In the genomic region with DNA sequence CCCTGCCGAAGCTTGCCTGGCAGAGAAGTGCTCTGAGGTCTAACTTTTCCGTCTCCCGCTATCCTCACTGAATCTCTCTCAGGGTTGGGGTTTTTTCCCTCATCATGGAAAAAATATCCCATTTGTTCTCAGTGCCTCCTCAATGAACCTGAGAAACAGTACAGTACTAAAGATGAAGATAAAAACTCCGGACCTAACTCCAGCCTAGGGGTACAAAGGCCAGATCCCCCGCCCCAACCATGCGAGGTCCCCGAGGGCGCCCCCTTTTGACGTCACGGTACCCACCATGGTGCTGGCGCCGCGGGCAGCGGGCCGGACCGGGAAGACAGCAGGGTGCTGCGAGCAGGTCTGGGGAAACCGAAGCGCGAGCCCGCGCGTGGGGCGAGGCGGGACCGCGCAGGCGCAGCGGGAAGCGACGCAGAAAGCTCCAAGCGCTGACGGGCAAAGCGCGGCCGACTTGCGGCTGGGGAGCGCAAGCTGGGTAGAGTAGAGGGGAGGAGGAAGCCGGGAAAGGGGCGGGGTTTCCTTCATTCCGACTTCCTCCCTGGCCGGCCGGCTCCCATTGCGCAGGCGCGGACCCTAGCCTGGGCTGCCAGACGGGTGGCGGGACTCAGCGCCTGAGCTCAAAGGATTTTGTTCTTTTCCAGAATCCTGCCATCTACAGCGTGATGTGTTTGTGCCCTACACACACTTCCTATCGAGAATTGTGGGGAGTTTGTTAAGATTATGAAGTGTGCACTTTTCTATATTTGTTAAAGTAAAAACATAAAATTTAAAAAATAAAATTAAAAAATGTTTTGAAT, we compare ENCODE assay signal across 8 cellular contexts. TPM values are rescaled to one million over a fixed set of nuclear protein-coding genes. Genes with fewer than 3 reads are reported as not detected.
DNase-seq lines count a peak whose midpoint lies in the region; TF ChIP-seq lines count a peak whose summit lies in the region.

LSM2 (minus strand) TSS at position 497 of the 803 bp plus-strand sequence; CDS start at position 288, 209 bp downstream.

- WGBS in H9 (ENCODE audit: extremely low coverage, insufficient read length, low lambda C conversion rate): no CpG with 5 or more reads among the region's 51 CpGs

- no peak within 1 kb of the TSS for H2BK5ac ChIP-seq in H9 (ENCODE audit: insufficient read length, low read length)

- H2AFZ ChIP-seq in H9 (ENCODE audit: low read length): no peak within 1 kb of the TSS
- H2AFZ ChIP-seq in neural progenitor cell (replicated peaks): peak within 1 kb of the TSS; percentile 79

- H3K23me2 ChIP-seq in H9 (ENCODE audit: insufficient read length, low read depth, low read length, poor library complexity, severe bottlenecking): peaks cover 7% of the 10 kb centered on the region

- H3K36me3 ChIP-seq in MG63 (no peaks in the 10 kb centered on the region), neural progenitor cell (no peaks in the 10 kb centered on the region)

- peak; percentile 97 for DNase-seq in G401 (ENCODE audit: low spot score)
- peak; percentile 96 for DNase-seq in H9
- peak; percentile 92 for DNase-seq in MG63
- peak; percentile 89 for DNase-seq in SHP77 treated with DMSO at 0.1 percent for 48 hours (lab: John Stamatoyannopoulos, UW)
- peak; percentile 95 for DNase-seq in activated gamma-delta T cell treated with Interleukin-2 at 50 U/mL for 16 hours
- peak; percentile 98 for DNase-seq in fibroblast of villous mesenchyme (ENCODE audit: low read depth)
- peak; percentile 99 for DNase-seq in neural progenitor cell (ENCODE audit: low spot score)
- DNase-seq in stromal cell of bone marrow (ENCODE audit: low read depth): peak; percentile 94

- H2BK15ac ChIP-seq in H9 (ENCODE audit: low read depth, low read length): no peak within 1 kb of the TSS

- no peaks in the 10 kb centered on the region for H3K4me1 ChIP-seq in H9 (ENCODE audit: insufficient read depth, low read length)
- peaks cover 13% of the 10 kb centered on the region for H3K4me1 ChIP-seq in neural progenitor cell

- peak within 1 kb of the TSS; percentile 99 for H3K18ac ChIP-seq in H9 (ENCODE audit: insufficient read length, low read depth, low read length)

- H3T11ph ChIP-seq in H9 (ENCODE audit: low read length): no peak within 1 kb of the TSS

- H3K4me3 ChIP-seq in MG63 (peak within 1 kb of the TSS; percentile 79), fibroblast of villous mesenchyme (ENCODE audit: low read depth, low read length) (peak within 1 kb of the TSS; percentile 84), neural progenitor cell (peak within 1 kb of the TSS; percentile 89)

- no peak within 1 kb of the TSS for H2BK12ac ChIP-seq in H9 (ENCODE audit: insufficient read length, low read depth, low read length)

- H2BK120ac ChIP-seq in H9 (ENCODE audit: low read depth, low read length, poor library complexity, severe bottlenecking): no peak within 1 kb of the TSS

- H3K36me3 Mint-ChIP-seq in H9 (ENCODE audit: insufficient read depth in 1 of 3, low read depth in 3 of 3) (peaks cover 6 to 30% (median 22%) of the 10 kb centered on the region in 3 experiments; a peak in 6 of 7 replicates), neural progenitor cell (peaks cover 2% of the 10 kb centered on the region)

- peaks cover 10% of the 10 kb centered on the region for H3K79me1 ChIP-seq in H9 (ENCODE audit: insufficient read depth, low read depth, low read length, poor library complexity, severe bottlenecking)

- in situ Hi-C loops in G401 (cut with HindIII; ENCODE audit: low sequenced_read_pairs): no loop called here

- no peak within 1 kb of the TSS for H2AK5ac ChIP-seq in H9 (ENCODE audit: insufficient read length, low read length)

- no peak within 1 kb of the TSS for H4K91ac ChIP-seq in H9 (ENCODE audit: insufficient read length, low read depth, low read length)

- no peaks in the 10 kb centered on the region for H4K20me1 ChIP-seq in H9 (ENCODE audit: control insufficient read depth, insufficient read depth, insufficient read length)
- H4K20me1 ChIP-seq in neural progenitor cell (ENCODE audit: low read depth): no peaks in the 10 kb centered on the region

- no peak within 1 kb of the TSS for H4K8ac ChIP-seq in H9 (replicated peaks; ENCODE audit: insufficient read length, low read depth, low read length)

- H3K27me3 Mint-ChIP-seq in H9 (ENCODE audit: low read depth) (no peaks in the 10 kb centered on the region), neural progenitor cell (ENCODE audit: insufficient read depth, low read depth) (peaks cover 4% of the 10 kb centered on the region)

- peak within 1 kb of the TSS; percentile 90 for H3K9ac ChIP-seq in H9 (ENCODE audit: extremely low read depth, insufficient read length, low read length)
- peak within 1 kb of the TSS; percentile 79 for H3K9ac ChIP-seq in neural progenitor cell

- H3K23ac ChIP-seq in H9 (ENCODE audit: insufficient read length, low read depth, low read length): no peak within 1 kb of the TSS

- peak within 1 kb of the TSS; percentile 18 for H3K27ac ChIP-seq in H9 (ENCODE audit: insufficient read length, low read depth, low read length)
- H3K27ac ChIP-seq in neural progenitor cell: peak within 1 kb of the TSS; percentile 89

- H3F3A ChIP-seq in neural progenitor cell (ENCODE audit: low read depth): peaks cover 24% of the 10 kb centered on the region

- H2BK20ac ChIP-seq in H9 (ENCODE audit: low read depth, low read length, poor library complexity, severe bottlenecking): no peak within 1 kb of the TSS

- no peak within 1 kb of the TSS; the same call in 1 of the 2 replicates for H3K4ac ChIP-seq in H9 (ENCODE audit: low read depth, low read length)

- H3K27ac Mint-ChIP-seq in H9 (peak within 1 kb of the TSS; percentile 94 to 98 (median 94)), neural progenitor cell (peak within 1 kb of the TSS; percentile 36)

- H3K9me3 Mint-ChIP-seq in H9 (no peaks in the 10 kb centered on the region), neural progenitor cell (no peaks in the 10 kb centered on the region)

- no peak within 1 kb of the TSS for H3K56ac ChIP-seq in H9 (ENCODE audit: insufficient read length, low read depth, low read length)

- H3K4me3 Mint-ChIP-seq in H9: peak within 1 kb of the TSS; percentile 97
- H3K4me3 Mint-ChIP-seq in neural progenitor cell: peak within 1 kb of the TSS; percentile 93

- no peaks in the 10 kb centered on the region for H3K9me3 ChIP-seq in H9 (ENCODE audit: control insufficient read depth, low read depth, low read length)
- H3K9me3 ChIP-seq in MG63: no peaks in the 10 kb centered on the region
- no peaks in the 10 kb centered on the region for H3K9me3 ChIP-seq in neural progenitor cell (ENCODE audit: low read depth)

- H3K79me2 ChIP-seq in H9 (ENCODE audit: insufficient read depth, low read length) (peaks cover 4% of the 10 kb centered on the region; the same call in 1 of the 2 replicates), neural progenitor cell (ENCODE audit: low read depth) (peaks cover 50% of the 10 kb centered on the region)

- H4K5ac ChIP-seq in H9 (ENCODE audit: insufficient read length, low read depth, low read length): no peak within 1 kb of the TSS

- H3K14ac ChIP-seq in H9 (ENCODE audit: insufficient read depth, low read length): peak within 1 kb of the TSS; percentile 99

- peak; percentile 40; the same call in 2 of the 3 replicates for TF ChIP-seq CTCF in H9 (conservative IDR thresholded peaks at IDR 0.05)
- peak; percentile 16 for TF ChIP-seq CTCF in fibroblast of villous mesenchyme (IDR thresholded peaks at IDR 0.05; ENCODE audit: insufficient read depth, low read depth, low read length)
- TF ChIP-seq CTCF in neural progenitor cell (IDR thresholded peaks at IDR 0.05): peak; percentile 54

- H3K4me2 ChIP-seq in H9 (ENCODE audit: insufficient read depth, insufficient read length, low read length): peak within 1 kb of the TSS; percentile 82
- H3K4me2 ChIP-seq in neural progenitor cell: peak within 1 kb of the TSS; percentile 97

- H3K27me3 ChIP-seq in H9 (ENCODE audit: insufficient read depth, low read length) (no peaks in the 10 kb centered on the region), MG63 (no peaks in the 10 kb centered on the region), neural progenitor cell (no peaks in the 10 kb centered on the region)

- H3K4me1 Mint-ChIP-seq in H9: peaks cover 3 to 11% of the 10 kb centered on the region in 2 experiments; a peak in 3 of 4 replicates
- peaks cover 7% of the 10 kb centered on the region for H3K4me1 Mint-ChIP-seq in neural progenitor cell

RNA-seq across cellular contexts. Expression of gene LSM2, which starts in this region (rescaled TPM):
- 64.0 and 104 TPM in 2 replicates for total RNA-seq in G401 (2014; rRNA removed; shearing (Covaris generic))
- total RNA-seq in H9 (2021) (114 and 123 TPM in 2 replicates), fibroblast of villous mesenchyme (21.6 and 23.7 TPM in 2 replicates), neural progenitor cell (ENCODE audit: low replicate concordance) (105 and 125 TPM in 2 replicates)
- total RNA-seq in MG63 (2014; rRNA removed; shearing (Covaris generic); ENCODE audit: low replicate concordance): 57.0 and 58.4 TPM in 2 replicates

Comparison
In these comparisons a context has a peak if more than half of its experiments do, and no peak if none do; other contexts are left out.
1. Peak in every context shown above with its lines: DNase-seq, H3K4me3 ChIP-seq and H3K27ac ChIP-seq.